In genomic region chr16:588639-588888, GRCh38 we compare ENCODE assay signal across 8 cellular contexts. TPM values are rescaled to one million over a fixed set of nuclear protein-coding genes. Genes with fewer than 3 reads are reported as not detected.
DNase-seq lines count a peak whose midpoint lies in the region; ATAC-seq and TF ChIP-seq lines count a peak whose summit lies in the region.

No MANE protein-coding gene starts in this region.

- H3K36me3 ChIP-seq in SU-DHL-6 (ENCODE audit: low read length) (no peaks in the 10 kb centered on the region), body of pancreas (replicated peaks in 1 of 2; ENCODE audit: insufficient read depth in 1 of 2, low read depth in 2 of 2) (no peaks in the 10 kb centered on the region)

- H3K9me2 ChIP-seq in SU-DHL-6 (replicated peaks; ENCODE audit: insufficient read depth, low read length): no peaks in the 10 kb centered on the region

- TF ChIP-seq POLR2A in body of pancreas (IDR thresholded peaks at IDR 0.05): peak in 2 of 3 donors; percentile 57 to 58

- H4K20me1 ChIP-seq in SU-DHL-6 (ENCODE audit: low read depth, low read length): no peaks in the 10 kb centered on the region

- no peaks in the 10 kb centered on the region; the same call in 1 of the 2 replicates for H3F3A ChIP-seq in SU-DHL-6 (ENCODE audit: insufficient read depth)

- DNase-seq in NCI-H2171 treated with DMSO at 0.1 percent for 48 hours (lab: John Stamatoyannopoulos, UW) (peak; percentile 35), NCI-H2171 (lab: John Stamatoyannopoulos, UW) (no peak), body of pancreas (peak; percentile 62 to 74 (median 64)), left kidney (ENCODE audit: low read depth, low spot score) (peak; percentile 87), NCI-H2107 (lab: John Stamatoyannopoulos, UW) (no peak)
- DNase-seq in stimulated activated CD8-positive, alpha-beta memory T cell treated with anti-CD3 and anti-CD28 coated beads, Interleukin-4, amount 100 ng/mL, for 24 hours (ENCODE audit: low read depth): peak; percentile 45

- H3K27ac ChIP-seq in SU-DHL-6 (ENCODE audit: low read depth, low read length) (peak overlapping the region; percentile 95), body of pancreas (peak overlapping the region; percentile 98 to 100 (median 99))

- no peak overlapping the region for H2AFZ ChIP-seq in SU-DHL-6 (ENCODE audit: low read depth, low read length, severe bottlenecking)

- intact Hi-C loops in body of pancreas (cut with DNase I): no loop called here

- H3K9ac ChIP-seq in SU-DHL-6 (ENCODE audit: low read length): peak overlapping the region; percentile 90

- H3K9me3 ChIP-seq in SU-DHL-6 (ENCODE audit: insufficient read depth, low read length): no peaks in the 10 kb centered on the region
- no peaks in the 10 kb centered on the region for H3K9me3 ChIP-seq in body of pancreas

- H3K4me2 ChIP-seq in SU-DHL-6 (ENCODE audit: low read depth, low read length, poor library complexity, severe bottlenecking): peak overlapping the region; percentile 69

- H3K27me3 ChIP-seq in SU-DHL-6 (ENCODE audit: low read length): no peaks in the 10 kb centered on the region
- no peaks in the 10 kb centered on the region for H3K27me3 ChIP-seq in body of pancreas

- H3K4me1 ChIP-seq in body of pancreas: peaks cover 70% of the 10 kb centered on the region

- ATAC-seq in HG03025 (IDR thresholded peaks at IDR 0.05; ENCODE audit: low FRiP score, unreplicated experiment) (peak; percentile 5), body of pancreas (no peak)

- TF ChIP-seq CTCF in SU-DHL-6 (IDR thresholded peaks at IDR 0.05; ENCODE audit: insufficient read depth, low read length, poor library complexity, severe bottlenecking): no peak
- TF ChIP-seq CTCF in body of pancreas (IDR thresholded peaks at IDR 0.05): no peak

- H3K4me3 ChIP-seq in SU-DHL-6 (ENCODE audit: insufficient read depth, low read length, poor library complexity, severe bottlenecking) (peak overlapping the region; percentile 65), body of pancreas (peak overlapping the region; percentile 44 to 69)

- 0% methylated on average over 21 of the region's 21 CpGs; no CpG with 5 or more reads in 1 of the 2 donors for whole genome bisulfite sequencing in body of pancreas, 2 donors

- 0 out of 2 replicates have a peak, but pooled peaks cover 8% of the 10 kb centered on the region for H3K79me2 ChIP-seq in SU-DHL-6 (ENCODE audit: insufficient read depth, low read length)

RNA-seq across cellular contexts. Expression of gene RAB40C, which starts 1.3 kb away (rescaled TPM):
- total RNA-seq in body of pancreas: 10 to 100 TPM; 37.2 to 41.0 TPM

RNA-seq across cellular contexts. Expression of gene PIGQ, which starts 18.8 kb away (rescaled TPM):
- total RNA-seq in body of pancreas: 10 to 100 TPM; 76.5 to 83.1 TPM

RNA-seq across cellular contexts. Expression of gene NHLRC4, which starts 21.8 kb away (rescaled TPM):
- total RNA-seq in body of pancreas: under 1 TPM in 1 of 2 donors, not detected in 1; 0.52 TPM

RNA-seq across cellular contexts. Expression of gene PRR35, which starts 28.4 kb away (rescaled TPM):
- total RNA-seq in body of pancreas: not detected

RNA-seq across cellular contexts. Expression of gene WFIKKN1, which starts 42.2 kb away (rescaled TPM):
- total RNA-seq in body of pancreas: 1 to 10 TPM; 3.9 to 5.6 TPM

Comparison
In these comparisons a context has a peak if more than half of its experiments do, and no peak if none do; other contexts are left out.
1. DNase-seq: peak in NCI-H2171 treated with DMSO at 0.1 percent for 48 hours (single experiment), body of pancreas (4 of 4), left kidney (single experiment) and stimulated activated CD8-positive, alpha-beta memory T cell treated with anti-CD3 and anti-CD28 coated beads, Interleukin-4, amount 100 ng/mL, for 24 hours (single experiment); none in NCI-H2171 (single experiment) and NCI-H2107 (single experiment).